In genomic region chr20:19737025-19737424, GRCh38 we compare ENCODE assay signal across 11 cellular contexts. TPM values are rescaled to one million over a fixed set of nuclear protein-coding genes. Genes with fewer than 3 reads are reported as not detected.
DNase-seq lines count a peak whose midpoint lies in the region; ATAC-seq and TF ChIP-seq lines count a peak whose summit lies in the region.
"Had no signal": no experiment of that assay in that cellular context is flagged by ENCODE, and none has a peak within 500 bp of the region (broad histone marks: within the 10 kb centered on the region; RNA-seq: fewer than 3 reads in every experiment).

No MANE protein-coding gene starts in this region.

- no peak for DNase-seq in activated naive CD8-positive, alpha-beta T cell treated with anti-CD3 and anti-CD28 coated beads, Interleukin-2, amount 50 U/mL, for 24 hours
- no peak for DNase-seq in activated naive CD8-positive, alpha-beta T cell treated with anti-CD3 and anti-CD28 coated beads for 36 hours
- DNase-seq in RWPE2 (ENCODE audit: low spot score) (no peak), islet precursor cell (peak; percentile 25), type B pancreatic cell (ENCODE audit: extremely low spot score, unreplicated experiment) (no peak), immature natural killer cell (no peak), mesenteric fat pad (ENCODE audit: low spot score) (no peak)

- no peak overlapping the region for H3K4me3 ChIP-seq in RWPE2 (ENCODE audit: severe bottlenecking)
- H3K4me3 ChIP-seq: Peyer's patch had no signal

- H3K9me3 Mint-ChIP-seq in activated naive CD8-positive, alpha-beta T cell treated with anti-CD3 and anti-CD28 coated beads, Interleukin-2, amount 50 U/mL, for 24 hours = no peaks in the 10 kb centered on the region
- H3K9me3 Mint-ChIP-seq in activated naive CD8-positive, alpha-beta T cell treated with anti-CD3 and anti-CD28 coated beads for 36 hours = no peaks in the 10 kb centered on the region
- H3K9me3 Mint-ChIP-seq in type B pancreatic cell = peaks cover 5% of the 10 kb centered on the region
- no peaks in the 10 kb centered on the region for H3K9me3 Mint-ChIP-seq in immature natural killer cell
- H3K9me3 Mint-ChIP-seq: activated T-helper 1 cell treated with anti-CD3 and anti-CD28 coated beads, Interleukin-12 subunit alpha, Interleukin-12 subunit beta, Interleukin-2, Interleukin-4 antibody, amounts not matched to agents 30 ng/mL and 10 ng/mL and 1 ng/mL, durations not matched to agents 14 hours and 24 hours and 36 hours had no signal

- H3K27ac ChIP-seq in RWPE2 (ENCODE audit: poor library complexity, severe bottlenecking) = peak overlapping the region; percentile 71
- H3K27ac ChIP-seq: C4-2B had no signal

- H3K4me3 Mint-ChIP-seq in activated naive CD8-positive, alpha-beta T cell treated with anti-CD3 and anti-CD28 coated beads, Interleukin-2, amount 50 U/mL, for 24 hours = no peak overlapping the region
- H3K4me3 Mint-ChIP-seq in activated naive CD8-positive, alpha-beta T cell treated with anti-CD3 and anti-CD28 coated beads for 36 hours = no peak overlapping the region
- H3K4me3 Mint-ChIP-seq in type B pancreatic cell (peak overlapping the region; percentile 33), immature natural killer cell (no peak overlapping the region)
- H3K4me3 Mint-ChIP-seq: activated T-helper 1 cell treated with anti-CD3 and anti-CD28 coated beads, Interleukin-12 subunit alpha, Interleukin-12 subunit beta, Interleukin-2, Interleukin-4 antibody, amounts not matched to agents 30 ng/mL and 10 ng/mL and 1 ng/mL, durations not matched to agents 14 hours and 24 hours and 36 hours had no signal

- peaks cover 14% of the 10 kb centered on the region for H3K4me1 Mint-ChIP-seq in activated naive CD8-positive, alpha-beta T cell treated with anti-CD3 and anti-CD28 coated beads, Interleukin-2, amount 50 U/mL, for 24 hours
- H3K4me1 Mint-ChIP-seq in activated naive CD8-positive, alpha-beta T cell treated with anti-CD3 and anti-CD28 coated beads for 36 hours = peaks cover 8% of the 10 kb centered on the region
- peaks cover 50% of the 10 kb centered on the region for H3K4me1 Mint-ChIP-seq in type B pancreatic cell (ENCODE audit: unreplicated experiment)
- H3K4me1 Mint-ChIP-seq in immature natural killer cell = no peaks in the 10 kb centered on the region

- H3K27me3 ChIP-seq in RWPE2 (ENCODE audit: insufficient read depth, poor library complexity, severe bottlenecking) = no peaks in the 10 kb centered on the region
- H3K27me3 ChIP-seq: Peyer's patch had no signal

- peak; percentile 83 for ATAC-seq in activated naive CD8-positive, alpha-beta T cell treated with anti-CD3 and anti-CD28 coated beads, Interleukin-2, amount 50 U/mL, for 24 hours
- ATAC-seq in RWPE2 (ENCODE audit: low read depth) (peak; percentile 78), HG02678 (IDR thresholded peaks at IDR 0.05; ENCODE audit: unreplicated experiment) (no peak)

- H3K27me3 Mint-ChIP-seq in activated naive CD8-positive, alpha-beta T cell treated with anti-CD3 and anti-CD28 coated beads, Interleukin-2, amount 50 U/mL, for 24 hours = peaks cover 11% of the 10 kb centered on the region
- H3K27me3 Mint-ChIP-seq in activated naive CD8-positive, alpha-beta T cell treated with anti-CD3 and anti-CD28 coated beads for 36 hours = peaks cover 8% of the 10 kb centered on the region
- H3K27me3 Mint-ChIP-seq in type B pancreatic cell (no peaks in the 10 kb centered on the region), immature natural killer cell (ENCODE audit: low read depth in 3 of 3) (peaks cover 3 to 6% (median 3%) of the 10 kb centered on the region in 3 donors)

- peaks cover 29% of the 10 kb centered on the region for H3K4me1 ChIP-seq in RWPE2 (ENCODE audit: insufficient read depth, poor library complexity, severe bottlenecking)

- no peak overlapping the region for H3K27ac Mint-ChIP-seq in activated naive CD8-positive, alpha-beta T cell treated with anti-CD3 and anti-CD28 coated beads, Interleukin-2, amount 50 U/mL, for 24 hours
- no peak overlapping the region for H3K27ac Mint-ChIP-seq in activated naive CD8-positive, alpha-beta T cell treated with anti-CD3 and anti-CD28 coated beads for 36 hours
- H3K27ac Mint-ChIP-seq in type B pancreatic cell = peak overlapping the region; percentile 96
- no peak overlapping the region for H3K27ac Mint-ChIP-seq in immature natural killer cell
- H3K27ac Mint-ChIP-seq: activated T-helper 1 cell treated with anti-CD3 and anti-CD28 coated beads, Interleukin-12 subunit alpha, Interleukin-12 subunit beta, Interleukin-2, Interleukin-4 antibody, amounts not matched to agents 30 ng/mL and 10 ng/mL and 1 ng/mL, durations not matched to agents 14 hours and 24 hours and 36 hours had no signal

- H3K36me3 ChIP-seq in RWPE2 (ENCODE audit: low read depth) = no peaks in the 10 kb centered on the region
- H3K36me3 ChIP-seq: Peyer's patch had no signal

- no peaks in the 10 kb centered on the region for H3K9me3 ChIP-seq in RWPE2 (ENCODE audit: severe bottlenecking)
- H3K9me3 ChIP-seq: Peyer's patch had no signal

- TF ChIP-seq CTCF in RWPE2 (IDR thresholded peaks at IDR 0.05; ENCODE audit: poor library complexity, severe bottlenecking) (no peak), type B pancreatic cell (conservative IDR thresholded peaks at IDR 0.05) (no peak)

- no peaks in the 10 kb centered on the region for H3K36me3 Mint-ChIP-seq in activated naive CD8-positive, alpha-beta T cell treated with anti-CD3 and anti-CD28 coated beads, Interleukin-2, amount 50 U/mL, for 24 hours (ENCODE audit: low read depth)
- H3K36me3 Mint-ChIP-seq in activated naive CD8-positive, alpha-beta T cell treated with anti-CD3 and anti-CD28 coated beads for 36 hours = no peaks in the 10 kb centered on the region
- H3K36me3 Mint-ChIP-seq in type B pancreatic cell = peaks cover 8% of the 10 kb centered on the region
- no peaks in the 10 kb centered on the region for H3K36me3 Mint-ChIP-seq in immature natural killer cell

RNA-seq across cellular contexts. Expression of gene RIN2, which starts 21.0 kb away (rescaled TPM):
- total RNA-seq in activated naive CD8-positive, alpha-beta T cell treated with anti-CD3 and anti-CD28 coated beads for 36 hours = not detected
- total RNA-seq in type B pancreatic cell (ENCODE audit: low replicate concordance) = 44.8 and 46.8 TPM in 2 replicates
- polyA plus RNA-seq in immature natural killer cell = not detected
- 74.1 TPM for total RNA-seq in mesenteric fat pad
- total RNA-seq: activated T-helper 1 cell treated with anti-CD3 and anti-CD28 coated beads, Interleukin-12 subunit alpha, Interleukin-12 subunit beta, Interleukin-2, Interleukin-4 antibody, amounts not matched to agents 30 ng/mL and 10 ng/mL and 1 ng/mL, durations not matched to agents 14 hours and 24 hours and 36 hours had no signal

Comparison
In these comparisons a context has a peak if more than half of its experiments do, and no peak if none do; other contexts are left out.
1. RNA of gene RIN2, which starts 21.0 kb away (total RNA-seq): 74.1 TPM in mesenteric fat pad (single experiment) and 44.8 to 46.8 TPM in type B pancreatic cell; not detected in activated naive CD8-positive, alpha-beta T cell treated with anti-CD3 and anti-CD28 coated beads for 36 hours; every median in the first group is over 10 times any median in the second.